ENCODE assay signal across 8 cellular contexts in the genomic region with DNA sequence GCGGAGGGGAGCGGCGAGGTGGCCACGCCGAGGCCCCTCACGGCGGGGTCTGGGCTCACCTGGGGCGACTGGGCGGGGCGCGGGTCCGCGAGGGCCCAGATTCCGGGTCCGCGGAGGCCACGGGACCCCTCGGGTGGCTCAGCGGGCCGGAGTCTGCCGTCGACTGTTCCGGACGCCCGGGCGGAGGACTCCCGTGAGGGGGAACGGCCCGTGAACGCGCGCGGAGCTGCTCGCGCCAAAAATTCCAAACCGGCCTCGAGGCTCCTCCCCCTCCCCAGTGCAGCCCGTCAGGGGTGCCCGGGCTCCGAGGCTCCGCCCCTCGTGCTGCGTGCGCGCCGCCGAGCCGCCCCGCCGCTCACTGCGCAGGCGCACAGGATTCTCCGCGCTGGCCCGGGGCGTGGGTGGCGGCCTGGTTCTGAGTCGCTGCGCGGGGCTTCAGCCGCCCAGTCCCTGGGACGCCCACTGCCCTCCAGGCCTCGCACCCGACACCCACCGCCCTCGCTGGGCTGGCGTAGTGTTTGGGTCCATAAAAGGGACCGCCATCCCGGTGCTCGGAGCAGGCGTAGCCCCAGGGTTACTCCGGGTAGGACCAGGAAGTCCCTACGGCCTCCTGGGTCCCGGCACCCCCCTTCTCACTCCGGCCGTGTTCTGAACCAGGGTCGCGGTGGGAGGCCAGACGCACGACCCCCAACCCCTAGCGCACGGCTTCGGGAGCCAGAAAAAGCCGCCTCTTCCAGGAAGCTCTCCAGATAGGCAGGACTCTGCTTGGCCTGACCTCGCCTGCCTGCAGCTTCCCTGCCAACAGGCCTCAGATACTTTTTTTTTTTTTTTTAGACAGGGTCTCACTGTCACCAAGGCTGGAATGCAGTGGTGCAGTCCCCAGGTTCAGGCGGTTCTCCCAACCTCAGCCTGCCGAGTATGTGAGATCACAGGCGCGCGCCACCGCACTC. TPM values are rescaled to one million over a fixed set of nuclear protein-coding genes. Genes with fewer than 3 reads are reported as not detected.
DNase-seq lines count a peak whose midpoint lies in the region; ATAC-seq and TF ChIP-seq lines count a peak whose summit lies in the region.

A gene (minus strand): TSS at position 220 of the 950 bp plus-strand sequence. CDS start 789 bp downstream, outside the sequence.

- ATAC-seq in GM23338 = peak; percentile 67

- TF ChIP-seq CTCF in GM23338 (conservative IDR thresholded peaks at IDR 0.05; ENCODE audit: low read depth in 2 of 2) = no peak
- no peak for TF ChIP-seq CTCF in nephron progenitor cell (IDR thresholded peaks at IDR 0.05)

- peak within 1 kb of the TSS; percentile 81 for H2AFZ ChIP-seq in GM23338

- 0 out of 2 replicates have a peak, but pooled peaks cover 3% of the 10 kb centered on the region for H3K36me3 ChIP-seq in GM23338 (ENCODE audit: insufficient read depth)

- H3K27ac Mint-ChIP-seq in GM23338 = peak within 1 kb of the TSS; percentile 84
- peak within 1 kb of the TSS; percentile 93 for H3K27ac Mint-ChIP-seq in nephron progenitor cell
- peak within 1 kb of the TSS; percentile 86 for H3K27ac Mint-ChIP-seq in stimulated activated naive CD8-positive, alpha-beta T cell treated with anti-CD3 and anti-CD28 coated beads, Interleukin-15, Interleukin-2, amounts not matched to agents 100 ng/mL and 50 ng/mL, for 24 hours

- H3K4me3 Mint-ChIP-seq in GM23338 (peak within 1 kb of the TSS; percentile 85), nephron progenitor cell (peak within 1 kb of the TSS; percentile 83)
- peak within 1 kb of the TSS; percentile 88 for H3K4me3 Mint-ChIP-seq in stimulated activated naive CD8-positive, alpha-beta T cell treated with anti-CD3 and anti-CD28 coated beads, Interleukin-15, Interleukin-2, amounts not matched to agents 100 ng/mL and 50 ng/mL, for 24 hours

- peaks cover 8% of the 10 kb centered on the region; the same call in 1 of the 2 replicates for H4K20me1 ChIP-seq in GM23338 (replicated peaks; ENCODE audit: insufficient read depth)

- H3K9me3 Mint-ChIP-seq in GM23338 = peaks cover 2% of the 10 kb centered on the region; the same call in 2 of the 3 replicates
- H3K9me3 Mint-ChIP-seq in nephron progenitor cell = no peaks in the 10 kb centered on the region
- H3K9me3 Mint-ChIP-seq in stimulated activated naive CD8-positive, alpha-beta T cell treated with anti-CD3 and anti-CD28 coated beads, Interleukin-15, Interleukin-2, amounts not matched to agents 100 ng/mL and 50 ng/mL, for 24 hours = no peaks in the 10 kb centered on the region

- H3K27me3 ChIP-seq in GM23338 (ENCODE audit: insufficient read depth) = no peaks in the 10 kb centered on the region

- H3K27me3 Mint-ChIP-seq in GM23338 (ENCODE audit: insufficient read depth, low read depth, poor library complexity) = peaks cover 17% of the 10 kb centered on the region
- H3K27me3 Mint-ChIP-seq in nephron progenitor cell (ENCODE audit: low read depth, poor library complexity) = peaks cover 16% of the 10 kb centered on the region
- no peaks in the 10 kb centered on the region for H3K27me3 Mint-ChIP-seq in stimulated activated naive CD8-positive, alpha-beta T cell treated with anti-CD3 and anti-CD28 coated beads, Interleukin-15, Interleukin-2, amounts not matched to agents 100 ng/mL and 50 ng/mL, for 24 hours

- H3K27ac ChIP-seq in GM23338 (ENCODE audit: low read depth) = peak within 1 kb of the TSS; percentile 96

- no peaks in the 10 kb centered on the region for H3K9me2 ChIP-seq in GM23338 (ENCODE audit: insufficient read depth)

- peak within 1 kb of the TSS; percentile 86 for H3K4me3 ChIP-seq in GM23338

- H3K36me3 Mint-ChIP-seq in GM23338 (ENCODE audit: low read depth) (peaks cover 22% of the 10 kb centered on the region), nephron progenitor cell (ENCODE audit: low read depth) (no peaks in the 10 kb centered on the region)
- H3K36me3 Mint-ChIP-seq in stimulated activated naive CD8-positive, alpha-beta T cell treated with anti-CD3 and anti-CD28 coated beads, Interleukin-15, Interleukin-2, amounts not matched to agents 100 ng/mL and 50 ng/mL, for 24 hours (ENCODE audit: low read depth) = peaks cover 24% of the 10 kb centered on the region

- peak; percentile 88 for DNase-seq in EH (ENCODE audit: low read depth)
- peak; percentile 90 for DNase-seq in GM23338 (ENCODE audit: low spot score)
- DNase-seq in LHCN-M2 (ENCODE audit: low read depth) = peak; percentile 82
- peak; percentile 77 to 79 for DNase-seq in SHP77 (lab: John Stamatoyannopoulos, UW)
- peak; percentile 98 for DNase-seq in activated effector memory CD4-positive, alpha-beta T cell treated with anti-CD3 and anti-CD28 coated beads, Interleukin-2, amount 50 U/mL, for 16 hours
- DNase-seq in fibroblast of the conjunctiva (ENCODE audit: low read depth) = peak; percentile 75
- DNase-seq in nephron progenitor cell = peak; percentile 97

- peak within 1 kb of the TSS; percentile 92 for H3K4me2 ChIP-seq in GM23338

- H3F3A ChIP-seq in GM23338 (replicated peaks; ENCODE audit: low read depth) = peaks cover 19% of the 10 kb centered on the region

- H3K4me1 Mint-ChIP-seq in GM23338 = peaks cover 22% of the 10 kb centered on the region
- H3K4me1 Mint-ChIP-seq in nephron progenitor cell = peaks cover 24% of the 10 kb centered on the region
- peaks cover 27% of the 10 kb centered on the region for H3K4me1 Mint-ChIP-seq in stimulated activated naive CD8-positive, alpha-beta T cell treated with anti-CD3 and anti-CD28 coated beads, Interleukin-15, Interleukin-2, amounts not matched to agents 100 ng/mL and 50 ng/mL, for 24 hours (ENCODE audit: low read depth)

- peaks cover 22% of the 10 kb centered on the region for H3K4me1 ChIP-seq in GM23338 (ENCODE audit: insufficient read depth)

- H3K79me2 ChIP-seq in GM23338 (replicated peaks; ENCODE audit: insufficient read depth) = peaks cover 14% of the 10 kb centered on the region

TF ChIP-seq in GM23338, 12 proteins besides CTCF, POLR2A, EP300 and RAD21:
- TF ChIP-seq STAT1 (IDR thresholded peaks at IDR 0.05; ENCODE audit: unreplicated experiment) = no peak
- TF ChIP-seq ZNF114 (CRISPR knock-in tag; IDR thresholded peaks at IDR 0.05) = no peak
- peak; percentile 90 for TF ChIP-seq POLR2AphosphoS5 (IDR thresholded peaks at IDR 0.05; ENCODE audit: low read depth)
- 0 out of 2 replicates have a peak, but pooled peaks have one; percentile 10 for TF ChIP-seq CREB1 (CRISPR knock-in tag; IDR thresholded peaks at IDR 0.05; ENCODE audit: low read depth)
- TF ChIP-seq, protein P1, sequence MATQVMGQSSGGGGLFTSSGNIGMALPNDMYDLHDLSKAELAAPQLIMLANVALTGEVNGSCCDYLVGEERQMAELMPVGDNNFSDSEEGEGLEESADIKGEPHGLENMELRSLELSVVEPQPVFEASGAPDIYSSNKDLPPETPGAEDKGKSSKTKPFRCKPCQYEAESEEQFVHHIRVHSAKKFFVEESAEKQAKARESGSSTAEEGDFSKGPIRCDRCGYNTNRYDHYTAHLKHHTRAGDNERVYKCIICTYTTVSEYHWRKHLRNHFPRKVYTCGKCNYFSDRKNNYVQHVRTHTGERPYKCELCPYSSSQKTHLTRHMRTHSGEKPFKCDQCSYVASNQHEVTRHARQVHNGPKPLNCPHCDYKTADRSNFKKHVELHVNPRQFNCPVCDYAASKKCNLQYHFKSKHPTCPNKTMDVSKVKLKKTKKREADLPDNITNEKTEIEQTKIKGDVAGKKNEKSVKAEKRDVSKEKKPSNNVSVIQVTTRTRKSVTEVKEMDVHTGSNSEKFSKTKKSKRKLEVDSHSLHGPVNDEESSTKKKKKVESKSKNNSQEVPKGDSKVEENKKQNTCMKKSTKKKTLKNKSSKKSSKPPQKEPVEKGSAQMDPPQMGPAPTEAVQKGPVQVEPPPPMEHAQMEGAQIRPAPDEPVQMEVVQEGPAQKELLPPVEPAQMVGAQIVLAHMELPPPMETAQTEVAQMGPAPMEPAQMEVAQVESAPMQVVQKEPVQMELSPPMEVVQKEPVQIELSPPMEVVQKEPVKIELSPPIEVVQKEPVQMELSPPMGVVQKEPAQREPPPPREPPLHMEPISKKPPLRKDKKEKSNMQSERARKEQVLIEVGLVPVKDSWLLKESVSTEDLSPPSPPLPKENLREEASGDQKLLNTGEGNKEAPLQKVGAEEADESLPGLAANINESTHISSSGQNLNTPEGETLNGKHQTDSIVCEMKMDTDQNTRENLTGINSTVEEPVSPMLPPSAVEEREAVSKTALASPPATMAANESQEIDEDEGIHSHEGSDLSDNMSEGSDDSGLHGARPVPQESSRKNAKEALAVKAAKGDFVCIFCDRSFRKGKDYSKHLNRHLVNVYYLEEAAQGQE (IDR thresholded peaks at IDR 0.05; ENCODE audit: unreplicated experiment) = no peak
- TF ChIP-seq, protein P2, sequence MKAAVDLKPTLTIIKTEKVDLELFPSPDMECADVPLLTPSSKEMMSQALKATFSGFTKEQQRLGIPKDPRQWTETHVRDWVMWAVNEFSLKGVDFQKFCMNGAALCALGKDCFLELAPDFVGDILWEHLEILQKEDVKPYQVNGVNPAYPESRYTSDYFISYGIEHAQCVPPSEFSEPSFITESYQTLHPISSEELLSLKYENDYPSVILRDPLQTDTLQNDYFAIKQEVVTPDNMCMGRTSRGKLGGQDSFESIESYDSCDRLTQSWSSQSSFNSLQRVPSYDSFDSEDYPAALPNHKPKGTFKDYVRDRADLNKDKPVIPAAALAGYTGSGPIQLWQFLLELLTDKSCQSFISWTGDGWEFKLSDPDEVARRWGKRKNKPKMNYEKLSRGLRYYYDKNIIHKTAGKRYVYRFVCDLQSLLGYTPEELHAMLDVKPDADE (IDR thresholded peaks at IDR 0.05) = no peak
TF ChIP-seq in GM23338: peak in this region for 2.

RNA-seq across cellular contexts. Expression of the gene that starts here (rescaled TPM):
- total RNA-seq in GM23338 (2014; rRNA removed; shearing (Covaris generic)) = 82.1 and 100 TPM in 2 replicates
- polyA plus RNA-seq in GM23338 (2016; fragmentation: Nextera tagmentation; extraction: Ambion mirVana) = 90.9 and 104 TPM in 2 replicates
- 73.1 and 91.4 TPM in 2 replicates for total RNA-seq in LHCN-M2 (2014; rRNA removed)
- 36.3 TPM for polyA plus RNA-seq in LHCN-M2 (2012)

Comparison
In these comparisons a context has a peak if more than half of its experiments do, and no peak if none do; other contexts are left out.
1. Peak in every context shown above with its lines: DNase-seq, ATAC-seq, H3K4me3 ChIP-seq and H3K27ac ChIP-seq.